ENCODE assay signal across 4 cellular contexts in genomic region chr16:85533593-85533992, GRCh38.
A peak's percentile ranks its signal among the peaks of the same experiment; 100 is the strongest.
DNase-seq lines count a peak whose midpoint lies in the region; ATAC-seq, FAIRE-seq and TF ChIP-seq lines count a peak whose summit lies in the region.
"Not testable (repeated sequence)": the region's sequence is repeated elsewhere in the genome, so short reads cannot be mapped to it uniquely, and the experiment has no call there.

No MANE protein-coding gene starts in this region.

- H3K4me3 ChIP-seq in K562; cardiac muscle cell; muscle layer of colon (ENCODE audit: low read depth in 1 of 2, low read length in 2 of 2); sigmoid colon: not testable (repeated sequence)

- H3K4me1 ChIP-seq in K562 (replicated peaks in 1 of 2; ENCODE audit: control insufficient read depth in 2 of 2, insufficient read depth in 2 of 2, low read length in 2 of 2), result peaks cover 65 to 85% of the 10 kb centered on the region in 2 experiments
- H3K4me1 ChIP-seq in cardiac muscle cell (ENCODE audit: low read depth), result peaks cover 71% of the 10 kb centered on the region
- H3K4me1 ChIP-seq in muscle layer of colon (ENCODE audit: insufficient read depth, low read length), result peaks cover 36% of the 10 kb centered on the region
- H3K4me1 ChIP-seq in sigmoid colon, result peaks cover 0 to 41% (median 31%) of the 10 kb centered on the region in 4 donors

- intact Hi-C loops in K562 (cut with micrococcal nuclease); sigmoid colon (cut with DNase I): not testable (repeated sequence)

- not testable (repeated sequence) for H3K9me3 ChIP-seq in K562 (replicated peaks; ENCODE audit: control insufficient read depth, insufficient read depth, low read depth, low read length); cardiac muscle cell (ENCODE audit: low read depth); muscle layer of colon (ENCODE audit: low read length); sigmoid colon

- not testable (repeated sequence) for FAIRE-seq in K562 (lab: Jason Lieb, UNC)

- not testable (repeated sequence) for H4K20me1 ChIP-seq in K562 (replicated peaks; ENCODE audit: control insufficient read depth, insufficient read depth, low read length)

- WGBS in K562 (ENCODE audit: insufficient coverage, low coverage, missing lambda C conversion rate), result 90% methylated on average over 8 of the region's 8 CpGs
- 85 to 87% methylated on average over 8 of the region's 8 CpGs for WGBS in sigmoid colon, 2 donors

- not testable (repeated sequence) for H3K27ac ChIP-seq in K562 (ENCODE audit: extremely low read depth, low read depth, low read length)
- H3K27ac ChIP-seq in cardiac muscle cell (peak overlapping the region; percentile 93), muscle layer of colon (ENCODE audit: low read depth, low read length) (peak overlapping the region; percentile 59), sigmoid colon (peak overlapping the region in 3 of 4 donors; percentile 78 to 87 (median 83))

- CTCF ChIA-PET in K562 (lab: Yijun Ruan, JAX; ENCODE audit: low intra/inter-chr PET ratio), result not testable (repeated sequence)

- H3K9ac ChIP-seq in K562 (ENCODE audit: insufficient read depth in 1 of 2, low read depth in 2 of 2, low read length in 2 of 2); muscle layer of colon (ENCODE audit: low read length): not testable (repeated sequence)

- H3K36me3 ChIP-seq in K562 (ENCODE audit: control insufficient read depth, insufficient read depth, low read length); cardiac muscle cell; muscle layer of colon (ENCODE audit: insufficient read depth, low read length); sigmoid colon: not testable (repeated sequence)

- BruUV-seq in K562 (replicated peaks; lab: Mats Ljungman, UMichigan), result not testable (repeated sequence)

- POLR2A ChIA-PET in K562 (lab: Yijun Ruan, JAX), result interaction anchor here (0.8 kb wide), 1 partner anchor 21 kb away, joined by 3 read pairs; no protein-coding TSS in a partner anchor

- in situ Hi-C loops in K562 (cut with MboI), result not testable (repeated sequence)

- TF ChIP-seq POLR2A in K562 (conservative IDR thresholded peaks at IDR 0.05); sigmoid colon (IDR thresholded peaks at IDR 0.05): not testable (repeated sequence)

- not testable (repeated sequence) for H2AFZ ChIP-seq in K562 (ENCODE audit: low read depth, low read length)

- not testable (repeated sequence) for TF ChIP-seq EP300 in K562 (IDR thresholded peaks at IDR 0.05; ENCODE audit: low read length); sigmoid colon (IDR thresholded peaks at IDR 0.05)

- DNase-seq in K562 (ENCODE audit: extremely low read depth in 1 of 4, low spot score in 3 of 4); cardiac muscle cell (ENCODE audit: low read depth in 1 of 2, low spot score in 1 of 2); sigmoid colon: not testable (repeated sequence)

- not testable (repeated sequence) for TF ChIP-seq CTCF in K562 (IDR thresholded peaks at IDR 0.05 in 2 of 3, conservative IDR thresholded peaks at IDR 0.05 in 1 of 3; ENCODE audit: insufficient read depth in 2 of 3, low read depth in 1 of 3, low read length in 3 of 3); cardiac muscle cell (IDR thresholded peaks at IDR 0.05; ENCODE audit: low read depth, low read length); sigmoid colon (IDR thresholded peaks at IDR 0.05)

- not testable (repeated sequence) for H3K4me2 ChIP-seq in K562 (ENCODE audit: insufficient read depth, low read length)

- not testable (repeated sequence) for H3K9me1 ChIP-seq in K562 (ENCODE audit: control insufficient read depth, insufficient read depth, low read length)

- H3K79me2 ChIP-seq in K562 (ENCODE audit: control insufficient read depth, insufficient read depth, low read length), result peaks cover 61% of the 10 kb centered on the region

- ATAC-seq in K562, result not testable (repeated sequence)

- not testable (repeated sequence) for H3K27me3 ChIP-seq in K562 (ENCODE audit: control insufficient read depth in 2 of 2, insufficient read depth in 2 of 2, low read length in 2 of 2); cardiac muscle cell; muscle layer of colon (ENCODE audit: control insufficient read depth in 1 of 2, insufficient read depth in 2 of 2, low read length in 2 of 2); sigmoid colon

- not testable (repeated sequence) for TF ChIP-seq RAD21 in K562 (CRISPR knock-in tag; conservative IDR thresholded peaks at IDR 0.05 in 1 of 2, IDR thresholded peaks at IDR 0.05 in 1 of 2)

TF ChIP-seq in K562, 482 proteins besides CTCF, POLR2A, EP300 and RAD21:
- TF ChIP-seq HDAC1 (IDR thresholded peaks at IDR 0.05) (peak in 1 of 2 experiments; percentile 43; a peak in 1 of 4 replicates), ZNF121 (CRISPR knock-in tag; conservative IDR thresholded peaks at IDR 0.05) (0 out of 2 replicates have a peak, but pooled peaks have one; percentile 37)
